Comparison of ENCODE assay signal across 27 cellular contexts in the genomic region with DNA sequence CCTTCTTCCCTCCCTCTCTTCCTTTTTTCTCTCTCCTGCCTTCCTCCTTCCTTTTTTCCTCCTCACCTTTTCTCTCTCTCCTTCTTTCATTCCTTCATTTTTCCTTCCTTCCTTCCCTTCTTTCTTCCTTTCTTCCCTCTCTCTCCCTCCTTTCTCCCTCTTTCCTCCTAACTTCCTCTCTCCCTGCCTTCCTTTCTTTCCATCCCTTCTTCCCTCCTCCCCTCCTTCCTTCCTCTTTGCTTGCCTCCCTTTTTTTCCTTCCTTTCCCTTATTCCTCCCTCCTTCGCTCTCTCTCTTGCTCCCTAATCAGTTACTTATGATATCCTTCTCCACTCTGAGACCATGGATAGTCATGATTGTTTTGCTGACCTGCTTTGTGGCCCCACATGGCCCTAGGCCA.
"Had no signal": no experiment of that assay in that cellular context is flagged by ENCODE, and none has a peak within 500 bp of the region (broad histone marks: within the 10 kb centered on the region; RNA-seq: fewer than 3 reads in every experiment).

No MANE protein-coding gene starts in this region.

- H3K27me3 Mint-ChIP-seq: activated CD4-positive, alpha-beta memory T cell treated with anti-CD3 and anti-CD28 coated beads for 36 hours; activated CD4-positive, alpha-beta T cell treated with anti-CD3 and anti-CD28 coated beads for 36 hours; activated naive CD8-positive, alpha-beta T cell treated with anti-CD3 and anti-CD28 coated beads, Interleukin-2, amount 10 ng/mL, durations not matched to agents 7 days and 5 days; central memory CD8-positive, alpha-beta T cell had no signal

- H3K9me3 ChIP-seq: ascending aorta, SJCRH30 had no signal

- DNase-seq: activated CD4-positive, alpha-beta memory T cell treated with anti-CD3 and anti-CD28 coated beads for 36 hours; activated CD4-positive, alpha-beta T cell treated with anti-CD3 and anti-CD28 coated beads for 36 hours; activated CD4-positive, alpha-beta T cell treated with anti-CD3 and anti-CD28 coated beads, Interleukin-2, amount 50 U/mL, for 1 hour; activated CD8-positive, alpha-beta memory T cell treated with anti-CD3 and anti-CD28 coated beads, Interleukin-2, amount 50 U/mL, for 4 hours; activated naive CD4-positive, alpha-beta T cell treated with anti-CD3 and anti-CD28 coated beads, Interleukin-2, amount 50 U/mL, for 16 hours; activated naive CD8-positive, alpha-beta T cell treated with anti-CD3 and anti-CD28 coated beads, Interleukin-2, amount 10 ng/mL, durations not matched to agents 7 days and 5 days; activated T-cell treated with anti-CD3 and anti-CD28 coated beads for 4 hours; activated T-cell treated with anti-CD3 and anti-CD28 coated beads, Interleukin-2, amount 50 U/mL, for 4 hours; amygdala; NCI-H1048; NCI-H1105 treated with DMSO at 0.1 percent for 48 hours; NCI-H1436; NCI-H1694; NCI-H1930; NCI-H345; NCI-H524 treated with DMSO at 0.1 percent for 48 hours; SHP77; SJCRH30 had no signal

- H3K36me3 Mint-ChIP-seq: activated CD4-positive, alpha-beta memory T cell treated with anti-CD3 and anti-CD28 coated beads for 36 hours had no signal

- H3K27me3 ChIP-seq: ascending aorta, cardiac muscle cell, SJCRH30 had no signal

- H3K4me1 ChIP-seq: ascending aorta had no signal

- H3K4me1 Mint-ChIP-seq: activated CD4-positive, alpha-beta T cell treated with anti-CD3 and anti-CD28 coated beads for 36 hours; central memory CD8-positive, alpha-beta T cell had no signal

- H3K27ac ChIP-seq: ascending aorta, cardiac muscle cell, SJCRH30, SK-N-MC had no signal

- ATAC-seq: activated CD4-positive, alpha-beta T cell treated with anti-CD3 and anti-CD28 coated beads for 36 hours; activated CD4-positive, CD25-positive, alpha-beta regulatory T cell treated with anti-CD3 and anti-CD28 coated beads, Interleukin-2, amount 50 U/mL, for 24 hours; activated T-cell treated with anti-CD3 and anti-CD28 coated beads, Interleukin-2, amount 50 U/mL, for 4 hours; Panc1 had no signal

- H3K4me3 Mint-ChIP-seq: activated CD4-positive, alpha-beta memory T cell treated with anti-CD3 and anti-CD28 coated beads for 36 hours; activated CD4-positive, alpha-beta T cell treated with anti-CD3 and anti-CD28 coated beads for 36 hours; activated naive CD8-positive, alpha-beta T cell treated with anti-CD3 and anti-CD28 coated beads, Interleukin-2, amount 10 ng/mL, durations not matched to agents 7 days and 5 days; activated T-cell treated with anti-CD3 and anti-CD28 coated beads, Interleukin-2, amount 50 U/mL, for 4 hours; activated T-helper 1 cell treated with anti-CD3 and anti-CD28 coated beads, Interleukin-12 subunit alpha, Interleukin-12 subunit beta, Interleukin-2, Interleukin-4 antibody, amounts not matched to agents 30 ng/mL and 10 ng/mL and 1 ng/mL, durations not matched to agents 14 hours and 24 hours and 36 hours; central memory CD8-positive, alpha-beta T cell; T-helper 2 cell treated with Interferon-gamma antibody and Interleukin-4, amounts not matched to agents 5 μg/mL and 100 μg/mL, for 36 hours had no signal

- FAIRE-seq: TTC549 had no signal

- H3K9me3 Mint-ChIP-seq: activated CD4-positive, alpha-beta memory T cell treated with anti-CD3 and anti-CD28 coated beads for 36 hours; activated naive CD8-positive, alpha-beta T cell treated with anti-CD3 and anti-CD28 coated beads, Interleukin-2, amount 10 ng/mL, durations not matched to agents 7 days and 5 days; activated T-cell treated with anti-CD3 and anti-CD28 coated beads, Interleukin-2, amount 50 U/mL, for 4 hours; activated T-helper 1 cell treated with anti-CD3 and anti-CD28 coated beads, Interleukin-12 subunit alpha, Interleukin-12 subunit beta, Interleukin-2, Interleukin-4 antibody, amounts not matched to agents 30 ng/mL and 10 ng/mL and 1 ng/mL, durations not matched to agents 14 hours and 24 hours and 36 hours; central memory CD8-positive, alpha-beta T cell; T-helper 2 cell treated with Interferon-gamma antibody and Interleukin-4, amounts not matched to agents 5 μg/mL and 100 μg/mL, for 36 hours had no signal

- H3K4me3 ChIP-seq: ascending aorta, cardiac muscle cell, SJCRH30, SK-N-MC had no signal

- H3K27ac Mint-ChIP-seq: activated CD4-positive, alpha-beta memory T cell treated with anti-CD3 and anti-CD28 coated beads for 36 hours; activated CD4-positive, alpha-beta T cell treated with anti-CD3 and anti-CD28 coated beads for 36 hours; activated naive CD8-positive, alpha-beta T cell treated with anti-CD3 and anti-CD28 coated beads, Interleukin-2, amount 10 ng/mL, durations not matched to agents 7 days and 5 days; activated T-helper 1 cell treated with anti-CD3 and anti-CD28 coated beads, Interleukin-12 subunit alpha, Interleukin-12 subunit beta, Interleukin-2, Interleukin-4 antibody, amounts not matched to agents 30 ng/mL and 10 ng/mL and 1 ng/mL, durations not matched to agents 14 hours and 24 hours and 36 hours; T-helper 2 cell treated with Interferon-gamma antibody and Interleukin-4, amounts not matched to agents 5 μg/mL and 100 μg/mL, for 36 hours had no signal

- H3K36me3 ChIP-seq: ascending aorta, cardiac muscle cell, SJCRH30 had no signal
